ENCODE assay signal across 1 cellular context in the genomic region with DNA sequence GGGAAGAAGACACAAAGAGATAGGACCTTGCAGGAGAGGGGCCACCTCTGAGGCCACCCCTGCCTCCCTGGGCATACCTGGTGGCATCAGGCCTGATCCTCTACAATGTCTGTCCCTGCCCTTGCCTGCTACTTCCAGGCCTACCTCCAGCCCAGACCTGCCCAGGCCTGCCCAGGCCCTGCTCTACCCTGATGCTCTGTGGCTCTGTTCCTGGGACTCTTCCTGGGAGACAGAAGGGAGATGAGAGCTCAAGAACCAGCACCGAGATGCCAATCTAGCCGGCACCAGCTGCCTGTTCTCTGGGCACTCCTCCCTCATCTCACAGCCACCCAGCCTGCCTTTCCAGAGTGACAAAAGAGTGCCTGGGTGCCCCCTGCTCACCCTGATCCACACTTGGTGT.
TF ChIP-seq lines count a peak whose summit lies in the region.

No MANE protein-coding gene starts in this region.

TF ChIP-seq in neural cell, 6 proteins besides CTCF, POLR2A, EP300 and RAD21 (continued from another document):
- TF ChIP-seq, protein P1, sequence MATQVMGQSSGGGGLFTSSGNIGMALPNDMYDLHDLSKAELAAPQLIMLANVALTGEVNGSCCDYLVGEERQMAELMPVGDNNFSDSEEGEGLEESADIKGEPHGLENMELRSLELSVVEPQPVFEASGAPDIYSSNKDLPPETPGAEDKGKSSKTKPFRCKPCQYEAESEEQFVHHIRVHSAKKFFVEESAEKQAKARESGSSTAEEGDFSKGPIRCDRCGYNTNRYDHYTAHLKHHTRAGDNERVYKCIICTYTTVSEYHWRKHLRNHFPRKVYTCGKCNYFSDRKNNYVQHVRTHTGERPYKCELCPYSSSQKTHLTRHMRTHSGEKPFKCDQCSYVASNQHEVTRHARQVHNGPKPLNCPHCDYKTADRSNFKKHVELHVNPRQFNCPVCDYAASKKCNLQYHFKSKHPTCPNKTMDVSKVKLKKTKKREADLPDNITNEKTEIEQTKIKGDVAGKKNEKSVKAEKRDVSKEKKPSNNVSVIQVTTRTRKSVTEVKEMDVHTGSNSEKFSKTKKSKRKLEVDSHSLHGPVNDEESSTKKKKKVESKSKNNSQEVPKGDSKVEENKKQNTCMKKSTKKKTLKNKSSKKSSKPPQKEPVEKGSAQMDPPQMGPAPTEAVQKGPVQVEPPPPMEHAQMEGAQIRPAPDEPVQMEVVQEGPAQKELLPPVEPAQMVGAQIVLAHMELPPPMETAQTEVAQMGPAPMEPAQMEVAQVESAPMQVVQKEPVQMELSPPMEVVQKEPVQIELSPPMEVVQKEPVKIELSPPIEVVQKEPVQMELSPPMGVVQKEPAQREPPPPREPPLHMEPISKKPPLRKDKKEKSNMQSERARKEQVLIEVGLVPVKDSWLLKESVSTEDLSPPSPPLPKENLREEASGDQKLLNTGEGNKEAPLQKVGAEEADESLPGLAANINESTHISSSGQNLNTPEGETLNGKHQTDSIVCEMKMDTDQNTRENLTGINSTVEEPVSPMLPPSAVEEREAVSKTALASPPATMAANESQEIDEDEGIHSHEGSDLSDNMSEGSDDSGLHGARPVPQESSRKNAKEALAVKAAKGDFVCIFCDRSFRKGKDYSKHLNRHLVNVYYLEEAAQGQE (IDR thresholded peaks at IDR 0.05; ENCODE audit: borderline replicate concordance) = no peak
